Comparison of ENCODE assay signal across 8 cellular contexts in genomic region chr15:72116680-72117447, GRCh38. TPM values are rescaled to one million over a fixed set of nuclear protein-coding genes. Genes with fewer than 3 reads are reported as not detected.
DNase-seq lines count a peak whose midpoint lies in the region; ATAC-seq, FAIRE-seq and TF ChIP-seq lines count a peak whose summit lies in the region.

No MANE protein-coding gene starts in this region.

- no peaks in the 10 kb centered on the region for H3K9me3 ChIP-seq in cardiac muscle cell (ENCODE audit: low read depth)
- no peaks in the 10 kb centered on the region for H3K9me3 ChIP-seq in pancreas

- intact Hi-C loops in pancreas (cut with DNase I) = no loop called here

- FAIRE-seq in pancreas (lab: Jason Lieb, UNC) = no peak

- peak overlapping the region; percentile 96 for H3K4me3 Mint-ChIP-seq in activated naive CD8-positive, alpha-beta T cell

- peak overlapping the region; percentile 87 for H3K27ac Mint-ChIP-seq in activated naive CD8-positive, alpha-beta T cell

- TF ChIP-seq CTCF in AG04449 (IDR thresholded peaks at IDR 0.05; ENCODE audit: insufficient read depth, low read length, missing control alignments) = no peak
- TF ChIP-seq CTCF in cardiac muscle cell (IDR thresholded peaks at IDR 0.05; ENCODE audit: low read depth, low read length) = no peak
- TF ChIP-seq CTCF in pancreas (IDR thresholded peaks at IDR 0.05) = no peak

- ATAC-seq in GM18498 (IDR thresholded peaks at IDR 0.05; ENCODE audit: unreplicated experiment) (peak; percentile 7), pancreas (peak in 3 of 4 donors; percentile 3 to 8 (median 4)), HG03442 (IDR thresholded peaks at IDR 0.05; ENCODE audit: unreplicated experiment) (no peak)

- WGBS in pancreas, 2 donors = 3% methylated on average over 23 of the region's 23 CpGs

- DNase-seq in AG04449 (ENCODE audit: low read depth, low spot score) (no peak), Kasumi-1 (lab: John Stamatoyannopoulos, UW) (peak; percentile 25 to 65), cardiac muscle cell (ENCODE audit: low read depth in 1 of 2, low spot score in 1 of 2) (peak; percentile 16 to 19), pancreas (peak in 5 of 6 donors; percentile 19 to 41 (median 37)), NCI-H446 (lab: John Stamatoyannopoulos, UW) (no peak)

- H3K27me3 Mint-ChIP-seq in activated naive CD8-positive, alpha-beta T cell = no peaks in the 10 kb centered on the region

- H3K9me3 Mint-ChIP-seq in activated naive CD8-positive, alpha-beta T cell (ENCODE audit: low read depth) = no peaks in the 10 kb centered on the region

- peaks cover 40% of the 10 kb centered on the region for H3K4me1 Mint-ChIP-seq in activated naive CD8-positive, alpha-beta T cell (ENCODE audit: low read depth)

- POLR2A ChIA-PET in AG04449 (lab: Yijun Ruan, JAX) = no interaction called here

- H3K27me3 ChIP-seq in cardiac muscle cell (no peaks in the 10 kb centered on the region), pancreas (no peaks in the 10 kb centered on the region)

- H3K4me1 ChIP-seq in cardiac muscle cell (ENCODE audit: low read depth) (peaks cover 24% of the 10 kb centered on the region), pancreas (peaks cover 4 to 10% (median 4%) of the 10 kb centered on the region in 3 donors)

- no peaks in the 10 kb centered on the region for H3K36me3 Mint-ChIP-seq in activated naive CD8-positive, alpha-beta T cell

- peak overlapping the region; percentile 97 for H3K27ac ChIP-seq in cardiac muscle cell
- H3K27ac ChIP-seq in pancreas = peak overlapping the region in 3 of 4 donors; percentile 62 to 95 (median 91)

- CTCF ChIA-PET in AG04449 (lab: Yijun Ruan, JAX) = interaction anchor here (1.0 kb wide), 1 partner anchor 39 kb away, joined by 3 read pairs; no protein-coding TSS in a partner anchor

- no peaks in the 10 kb centered on the region for H3K36me3 ChIP-seq in cardiac muscle cell
- H3K36me3 ChIP-seq in pancreas = no peaks in the 10 kb centered on the region

- H3K4me3 ChIP-seq in AG04449 (ENCODE audit: low read depth, low read length) (peak overlapping the region; percentile 91), cardiac muscle cell (peak overlapping the region; percentile 76), pancreas (peak overlapping the region; percentile 88 to 96 (median 90))

RNA-seq across cellular contexts. Expression of gene MYO9A, which starts 1.1 kb away (rescaled TPM):
- total RNA-seq in cardiac muscle cell (20.3 and 32.0 TPM in 2 replicates), pancreas (10 to 100 TPM in 2 of 6 donors, 1 to 10 TPM in 4; 6.6 to 21.0 (median 9.1) TPM)
- polyA plus RNA-seq in cardiac muscle cell (22.8 and 25.4 TPM in 2 replicates), pancreas (1 to 10 TPM; 1.2 to 1.8 TPM)

RNA-seq across cellular contexts. Expression of gene SENP8, which starts 1.3 kb away (rescaled TPM):
- total RNA-seq in cardiac muscle cell (4.2 and 4.6 TPM in 2 replicates), pancreas (1 to 10 TPM in 5 of 6 donors, under 1 TPM in 1; 0.65 to 2.2 (median 1.6) TPM)
- polyA plus RNA-seq in cardiac muscle cell (11.0 and 14.3 TPM in 2 replicates), pancreas (1 to 10 TPM in 1 of 2 donors, under 1 TPM in 1; 0.49 to 1.4 TPM)

Comparison
In these comparisons a context has a peak if more than half of its experiments do, and no peak if none do; other contexts are left out.
1. DNase-seq: peak in Kasumi-1 (2 of 2), cardiac muscle cell (2 of 2) and pancreas (5 of 6); none in AG04449 (single experiment) and NCI-H446 (0 of 2).
2. Peak in every context shown above with its lines, with median percentiles within 50 percentile points of each other: H3K4me3 ChIP-seq.